Comparison of ENCODE assay signal across 16 cellular contexts in the genomic region with DNA sequence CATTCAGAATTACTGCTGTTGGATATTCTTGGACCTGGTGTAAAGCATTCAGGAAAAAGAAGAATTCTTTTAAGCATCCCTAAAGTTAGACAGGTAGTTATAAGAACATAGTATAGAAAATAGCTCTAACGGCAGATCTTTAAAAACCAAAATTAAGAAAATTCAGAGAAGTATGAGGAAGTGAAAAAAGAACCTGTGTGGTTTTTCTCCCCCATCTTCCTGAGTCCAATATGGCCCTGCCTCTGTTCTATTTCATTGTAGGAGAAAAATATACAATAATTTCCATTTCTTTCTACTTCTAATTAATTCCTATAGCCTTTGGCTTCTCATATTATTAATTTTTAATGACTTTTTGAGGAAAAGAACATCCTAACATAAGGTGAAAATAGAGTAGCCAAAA. TPM values are rescaled to one million over a fixed set of nuclear protein-coding genes. Genes with fewer than 3 reads are reported as not detected.
DNase-seq lines count a peak whose midpoint lies in the region; ATAC-seq and TF ChIP-seq lines count a peak whose summit lies in the region.
"Had no signal": no experiment of that assay in that cellular context is flagged by ENCODE, and none has a peak within 500 bp of the region (broad histone marks: within the 10 kb centered on the region; RNA-seq: fewer than 3 reads in every experiment).

No MANE protein-coding gene starts in this region.

- WGBS in mammary epithelial cell (ENCODE audit: low coverage, missing lambda C conversion rate), result 38% methylated on average over 1 of the region's 1 CpG

- no TSS peak for BruUV-seq in mammary epithelial cell (replicated peaks; lab: Mats Ljungman, UMichigan)

- no peak overlapping the region for H3K9ac ChIP-seq in mammary epithelial cell (ENCODE audit: insufficient read depth, low read length)

- no peak overlapping the region for H3K4me3 ChIP-seq in tibial artery
- no peak overlapping the region for H3K4me3 ChIP-seq in mammary epithelial cell (replicated peaks in 1 of 3; ENCODE audit: insufficient read depth in 1 of 3, low read depth in 2 of 3, low read length in 3 of 3)
- H3K4me3 ChIP-seq: right lobe of liver, thoracic aorta had no signal

- H3K27me3 Mint-ChIP-seq in activated T-helper 17 cell treated with anti-CD3 and anti-CD28 coated beads, Interleukin-2, amount 50 U/mL, for 72 hours, result peaks cover 11% of the 10 kb centered on the region

- H3K9me3 Mint-ChIP-seq in activated T-helper 17 cell treated with anti-CD3 and anti-CD28 coated beads, Interleukin-2, amount 50 U/mL, for 72 hours, result no peaks in the 10 kb centered on the region
- H3K9me3 Mint-ChIP-seq: CD8-positive, alpha-beta T cell; T-helper 2 cell treated with Interferon-gamma antibody and Interleukin-4, amounts not matched to agents 5 μg/mL and 100 μg/mL, for 36 hours had no signal

- H3K4me2 ChIP-seq in mammary epithelial cell (ENCODE audit: insufficient read depth, low read depth, low read length), result no peak overlapping the region

- TF ChIP-seq CTCF in tibial artery (IDR thresholded peaks at IDR 0.05) (no peak), mammary epithelial cell (conservative IDR thresholded peaks at IDR 0.05 in 1 of 2, IDR thresholded peaks at IDR 0.05 in 1 of 2; ENCODE audit: extremely low read depth in 1 of 2, insufficient read depth in 1 of 2, low read depth in 1 of 2, low read length in 2 of 2) (no peak)

- H3K4me1 Mint-ChIP-seq in activated T-helper 17 cell treated with anti-CD3 and anti-CD28 coated beads, Interleukin-2, amount 50 U/mL, for 72 hours, result no peaks in the 10 kb centered on the region
- H3K4me1 Mint-ChIP-seq: natural killer cell had no signal

- no peaks in the 10 kb centered on the region for H3K79me2 ChIP-seq in mammary epithelial cell (ENCODE audit: insufficient read depth, low read length)

- H3K36me3 Mint-ChIP-seq in activated T-helper 17 cell treated with anti-CD3 and anti-CD28 coated beads, Interleukin-2, amount 50 U/mL, for 72 hours (ENCODE audit: low read depth), result no peaks in the 10 kb centered on the region
- H3K36me3 Mint-ChIP-seq: CD8-positive, alpha-beta T cell; natural killer cell had no signal

- ATAC-seq in GM19351 (IDR thresholded peaks at IDR 0.05; ENCODE audit: unreplicated experiment), result peak; percentile 48
- peak; percentile 48 for ATAC-seq in HG02763 (IDR thresholded peaks at IDR 0.05; ENCODE audit: unreplicated experiment)
- ATAC-seq in HG03354 (IDR thresholded peaks at IDR 0.05; ENCODE audit: poor library complexity, severe bottlenecking, unreplicated experiment), result peak; percentile 38
- no peak for ATAC-seq in activated T-helper 17 cell treated with anti-CD3 and anti-CD28 coated beads, Interleukin-2, amount 50 U/mL, for 72 hours (replicated peaks)
- ATAC-seq: activated CD8-positive, alpha-beta T cell treated with anti-CD3 and anti-CD28 coated beads, Interleukin-2, amount 10 ng/mL, durations not matched to agents 7 days and 5 days; CD8-positive, alpha-beta T cell; natural killer cell; Panc1; right lobe of liver had no signal

- H3K9me3 ChIP-seq in tibial artery (no peaks in the 10 kb centered on the region), mammary epithelial cell (replicated peaks; ENCODE audit: insufficient read depth, low read length) (no peaks in the 10 kb centered on the region)
- H3K9me3 ChIP-seq: right lobe of liver, thoracic aorta had no signal

- intact Hi-C loops in tibial artery (cut with DNase I; ENCODE audit: low total_unique reads), result no loop called here
- intact Hi-C loops in mammary epithelial cell (cut with micrococcal nuclease), result no loop called here

- DNase-seq in tibial artery (no peak), mammary epithelial cell (no peak)
- no peak for DNase-seq in stimulated activated CD4-positive, alpha-beta T cell treated with anti-CD3 and anti-CD28 coated beads, Interleukin-12 subunit alpha, Interleukin-12 subunit beta, amount 100 ng/mL, for 4 hours
- DNase-seq: activated CD8-positive, alpha-beta T cell treated with anti-CD3 and anti-CD28 coated beads, Interleukin-2, amount 10 ng/mL, durations not matched to agents 7 days and 5 days; CD8-positive, alpha-beta T cell; GDM1; natural killer cell; NCI-H2171; right lobe of liver had no signal

- in situ Hi-C loops in mammary epithelial cell (cut with MboI; ENCODE audit: low sequenced_read_pairs in 2 of 2), result no loop called here

- H3K27ac Mint-ChIP-seq in activated T-helper 17 cell treated with anti-CD3 and anti-CD28 coated beads, Interleukin-2, amount 50 U/mL, for 72 hours, result no peak overlapping the region
- H3K27ac Mint-ChIP-seq: activated CD8-positive, alpha-beta T cell treated with anti-CD3 and anti-CD28 coated beads, Interleukin-2, amount 10 ng/mL, durations not matched to agents 7 days and 5 days; CD8-positive, alpha-beta T cell; natural killer cell; T-helper 2 cell treated with Interferon-gamma antibody and Interleukin-4, amounts not matched to agents 5 μg/mL and 100 μg/mL, for 36 hours had no signal

- dilution Hi-C loops in mammary epithelial cell (cut with HindIII; ENCODE audit: low sequenced_read_pairs), result no loop called here

- H2AFZ ChIP-seq in mammary epithelial cell (ENCODE audit: low read depth, low read length), result no peak overlapping the region

- H4K20me1 ChIP-seq in mammary epithelial cell (ENCODE audit: insufficient read depth, low read length), result no peaks in the 10 kb centered on the region

- H3K27ac ChIP-seq in tibial artery (peak overlapping the region; percentile 83), mammary epithelial cell (ENCODE audit: insufficient read depth, low read depth, low read length) (no peak overlapping the region)
- H3K27ac ChIP-seq: right lobe of liver, thoracic aorta had no signal

- H3K4me1 ChIP-seq in tibial artery (peaks cover 0 to 92% (median 25%) of the 10 kb centered on the region in 4 donors), mammary epithelial cell (ENCODE audit: insufficient read depth, low read length) (no peaks in the 10 kb centered on the region)
- H3K4me1 ChIP-seq: right lobe of liver had no signal

- H3K4me3 Mint-ChIP-seq in activated T-helper 17 cell treated with anti-CD3 and anti-CD28 coated beads, Interleukin-2, amount 50 U/mL, for 72 hours, result no peak overlapping the region
- H3K4me3 Mint-ChIP-seq: activated CD8-positive, alpha-beta T cell treated with anti-CD3 and anti-CD28 coated beads, Interleukin-2, amount 10 ng/mL, durations not matched to agents 7 days and 5 days; CD8-positive, alpha-beta T cell; natural killer cell; T-helper 2 cell treated with Interferon-gamma antibody and Interleukin-4, amounts not matched to agents 5 μg/mL and 100 μg/mL, for 36 hours had no signal

- H3K27me3 ChIP-seq in tibial artery (no peaks in the 10 kb centered on the region), mammary epithelial cell (ENCODE audit: insufficient read depth, low read length) (no peaks in the 10 kb centered on the region)
- H3K27me3 ChIP-seq: right lobe of liver had no signal

- H3K36me3 ChIP-seq in tibial artery (peaks cover 20 to 90% (median 60%) of the 10 kb centered on the region in 3 donors), mammary epithelial cell (ENCODE audit: insufficient read depth, low read length) (no peaks in the 10 kb centered on the region)
- H3K36me3 ChIP-seq: right lobe of liver had no signal

- CTCF ChIA-PET in mammary epithelial cell (lab: Charles Lee; ENCODE audit: low non-redundant PET), result no interaction called here

RNA-seq across cellular contexts. Expression of a gene that starts 47.1 kb away (rescaled TPM):
- total RNA-seq in activated T-helper 17 cell treated with anti-CD3 and anti-CD28 coated beads, Interleukin-2, amount 50 U/mL, for 72 hours, result not detected
- total RNA-seq in mammary epithelial cell, result not detected
- polyA plus RNA-seq in mammary epithelial cell, result not detected
- not detected for polyA minus RNA-seq in mammary epithelial cell
- total RNA-seq: activated CD8-positive, alpha-beta T cell treated with anti-CD3 and anti-CD28 coated beads, Interleukin-2, amount 10 ng/mL, durations not matched to agents 7 days and 5 days; CD8-positive, alpha-beta T cell; natural killer cell had no signal
